ENCODE assay signal across 15 cellular contexts in genomic region chr22:48979482-48979881, GRCh38.
DNase-seq lines count a peak whose midpoint lies in the region; ATAC-seq and TF ChIP-seq lines count a peak whose summit lies in the region.
"Had no signal": no experiment of that assay in that cellular context is flagged by ENCODE, and none has a peak within 500 bp of the region (broad histone marks: within the 10 kb centered on the region; RNA-seq: fewer than 3 reads in every experiment).

No MANE protein-coding gene starts in this region.

- H2AFZ ChIP-seq in neural cell (ENCODE audit: low read depth, low read length) = no peak overlapping the region

- H3K27me3 Mint-ChIP-seq in activated naive CD8-positive, alpha-beta T cell treated with anti-CD3 and anti-CD28 coated beads, Interleukin-2, amount 50 U/mL, for 24 hours = peaks cover 12% of the 10 kb centered on the region

- no peak overlapping the region for H3K27ac ChIP-seq in neural cell (ENCODE audit: low read length)
- H3K27ac ChIP-seq: prostate gland, upper lobe of left lung had no signal

- no peak for TF ChIP-seq EP300 in neural cell (conservative IDR thresholded peaks at IDR 0.05; ENCODE audit: poor library complexity, severe bottlenecking)

- peak; percentile 10 for TF ChIP-seq RAD21 in neural cell (conservative IDR thresholded peaks at IDR 0.05)

- no peaks in the 10 kb centered on the region for H3K79me2 ChIP-seq in neural cell (replicated peaks; ENCODE audit: insufficient read depth, low read length)

- H3K9me3 ChIP-seq in neural cell (ENCODE audit: low read length) = no peaks in the 10 kb centered on the region
- H3K9me3 ChIP-seq: MG63, mucosa of descending colon, prostate gland had no signal

- no peaks in the 10 kb centered on the region for H3K4me1 Mint-ChIP-seq in activated naive CD8-positive, alpha-beta T cell treated with anti-CD3 and anti-CD28 coated beads, Interleukin-2, amount 50 U/mL, for 24 hours

- TF ChIP-seq POLR2A in NB4 (IDR thresholded peaks at IDR 0.05; ENCODE audit: extremely low read depth, insufficient read length) = no peak

- no peaks in the 10 kb centered on the region for H4K20me1 ChIP-seq in neural cell (ENCODE audit: insufficient read depth)

- no peak overlapping the region for H3K4me3 Mint-ChIP-seq in activated naive CD8-positive, alpha-beta T cell treated with anti-CD3 and anti-CD28 coated beads, Interleukin-2, amount 50 U/mL, for 24 hours

- H3K9ac ChIP-seq in neural cell (ENCODE audit: low read length) = no peak overlapping the region

- DNase-seq in NCI-H2081 (lab: John Stamatoyannopoulos, UW) = peak; percentile 10 to 25
- DNase-seq in NCI-H2081 treated with DMSO at 0.1 percent for 48 hours (lab: John Stamatoyannopoulos, UW) = no peak
- DNase-seq in NB4 (ENCODE audit: low read depth) = peak; percentile 22
- peak; percentile 30 for DNase-seq in RKO (ENCODE audit: low spot score)
- no peak for DNase-seq in activated naive CD8-positive, alpha-beta T cell treated with anti-CD3 and anti-CD28 coated beads, Interleukin-2, amount 50 U/mL, for 24 hours
- no peak for DNase-seq in CD1c-positive myeloid dendritic cell (ENCODE audit: extremely low spot score)
- no peak for DNase-seq in GM13976 (ENCODE audit: low spot score)
- DNase-seq: activated CD4-positive, alpha-beta T cell treated with anti-CD3 and anti-CD28 coated beads for 48 hours; aorta; foreskin fibroblast; MG63; mucosa of descending colon; upper lobe of left lung had no signal

- H3F3A ChIP-seq in neural cell (ENCODE audit: insufficient read depth, low read length, poor library complexity, severe bottlenecking) = no peaks in the 10 kb centered on the region

- no peak for TF ChIP-seq CTCF in NB4 (IDR thresholded peaks at IDR 0.05; ENCODE audit: low read depth, low read length)
- TF ChIP-seq CTCF in neural cell (IDR thresholded peaks at IDR 0.05; ENCODE audit: poor library complexity, severe bottlenecking) = no peak
- no peak for TF ChIP-seq CTCF in GM13976 (IDR thresholded peaks at IDR 0.05; ENCODE audit: borderline replicate concordance, control extremely low read depth, extremely low read depth, insufficient read depth, missing control alignments)

- no peaks in the 10 kb centered on the region for H3K36me3 ChIP-seq in neural cell (ENCODE audit: insufficient read depth, low read length)
- H3K36me3 ChIP-seq: MG63, prostate gland, upper lobe of left lung had no signal

- no peak for ATAC-seq in activated naive CD8-positive, alpha-beta T cell treated with anti-CD3 and anti-CD28 coated beads, Interleukin-2, amount 50 U/mL, for 24 hours
- ATAC-seq: mucosa of descending colon had no signal

- H3K27ac Mint-ChIP-seq in activated naive CD8-positive, alpha-beta T cell treated with anti-CD3 and anti-CD28 coated beads, Interleukin-2, amount 50 U/mL, for 24 hours = no peak overlapping the region

- no peaks in the 10 kb centered on the region for H3K36me3 Mint-ChIP-seq in activated naive CD8-positive, alpha-beta T cell treated with anti-CD3 and anti-CD28 coated beads, Interleukin-2, amount 50 U/mL, for 24 hours (ENCODE audit: low read depth)

- no peaks in the 10 kb centered on the region for H3K27me3 ChIP-seq in neural cell (ENCODE audit: insufficient read depth, low read depth, low read length)
- H3K27me3 ChIP-seq: MG63, upper lobe of left lung had no signal

- no peaks in the 10 kb centered on the region for H3K9me3 Mint-ChIP-seq in activated naive CD8-positive, alpha-beta T cell treated with anti-CD3 and anti-CD28 coated beads, Interleukin-2, amount 50 U/mL, for 24 hours

- H3K4me3 ChIP-seq in NB4 (ENCODE audit: low read depth, low read length) (no peak overlapping the region), neural cell (ENCODE audit: low read length) (no peak overlapping the region)
- H3K4me3 ChIP-seq: MG63, mucosa of descending colon, prostate gland, upper lobe of left lung had no signal

- H3K9me2 ChIP-seq in neural cell (ENCODE audit: insufficient read depth, low read length) = no peaks in the 10 kb centered on the region

- in situ Hi-C loops in GM13976 (cut with MboI; ENCODE audit: low sequenced_read_pairs, unreplicated experiment) = no loop called here

- H3K4me2 ChIP-seq in neural cell (ENCODE audit: low read length) = no peak overlapping the region

TF ChIP-seq in neural cell, 6 proteins besides CTCF, POLR2A, EP300 and RAD21:
- no peak for TF ChIP-seq MXI1 (conservative IDR thresholded peaks at IDR 0.05; ENCODE audit: poor library complexity, severe bottlenecking)
- no peak for TF ChIP-seq EZH2 (IDR thresholded peaks at IDR 0.05; ENCODE audit: borderline replicate concordance, insufficient read depth, low read length, poor library complexity, severe bottlenecking)
- no peak for TF ChIP-seq POLR2AphosphoS5 (IDR thresholded peaks at IDR 0.05)
- TF ChIP-seq TAF1 (IDR thresholded peaks at IDR 0.05; ENCODE audit: low read depth) = no peak
- TF ChIP-seq SMC3 (conservative IDR thresholded peaks at IDR 0.05; ENCODE audit: poor library complexity) = peak; percentile 22
- TF ChIP-seq REST (IDR thresholded peaks at IDR 0.05; ENCODE audit: borderline replicate concordance) = no peak
TF ChIP-seq in neural cell: peak in this region for 1.

Comparison
In these comparisons a context has a peak if more than half of its experiments do, and no peak if none do; other contexts are left out.
1. DNase-seq: peak in NCI-H2081 (2 of 2), NB4 (single experiment) and RKO (single experiment); none in NCI-H2081 treated with DMSO at 0.1 percent for 48 hours (single experiment), activated naive CD8-positive, alpha-beta T cell treated with anti-CD3 and anti-CD28 coated beads, Interleukin-2, amount 50 U/mL, for 24 hours (single experiment), CD1c-positive myeloid dendritic cell (single experiment) and GM13976 (single experiment).